15 cellular contexts compared by ENCODE assay signal in the genomic region with DNA sequence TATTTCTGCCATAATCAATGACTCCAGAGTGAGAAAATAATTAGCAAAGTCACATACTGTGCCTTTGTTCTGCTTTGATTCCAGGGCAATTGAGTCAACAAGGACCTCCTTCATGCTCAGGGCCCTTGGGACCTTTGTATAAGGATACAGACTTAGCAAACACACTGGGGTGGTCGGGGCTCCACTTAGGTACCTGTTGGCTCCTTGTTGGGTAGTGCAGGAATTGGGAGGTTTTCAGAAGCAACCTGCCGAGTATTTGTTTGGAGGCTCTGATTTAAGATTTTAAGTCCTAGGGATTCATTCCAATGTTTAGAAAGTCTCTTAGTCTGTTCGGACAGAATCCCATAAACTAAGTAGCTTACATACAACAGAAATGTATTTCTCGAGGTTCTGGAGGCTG. TPM values are rescaled to one million over a fixed set of nuclear protein-coding genes. Genes with fewer than 3 reads are reported as not detected.
DNase-seq lines count a peak whose midpoint lies in the region; ATAC-seq and TF ChIP-seq lines count a peak whose summit lies in the region.
"Had no signal": no experiment of that assay in that cellular context is flagged by ENCODE, and none has a peak within 500 bp of the region (broad histone marks: within the 10 kb centered on the region; RNA-seq: fewer than 3 reads in every experiment).

No MANE protein-coding gene starts in this region.

- peak overlapping the region in 1 of 2 donors; percentile 87 for H3K27ac Mint-ChIP-seq in natural killer cell
- H3K27ac Mint-ChIP-seq in CD8-positive, alpha-beta T cell, result no peak overlapping the region

- H3F3A ChIP-seq in SK-N-SH (replicated peaks; ENCODE audit: insufficient read depth), result no peaks in the 10 kb centered on the region

- no peaks in the 10 kb centered on the region for H3K9me2 ChIP-seq in SK-N-SH

- H3K36me3 ChIP-seq in SK-N-SH (replicated peaks in 1 of 2; ENCODE audit: control insufficient read depth in 1 of 2, insufficient read depth in 2 of 2, low read length in 1 of 2), result peaks cover 0 to 6% of the 10 kb centered on the region in 2 experiments
- peaks cover 20% of the 10 kb centered on the region for H3K36me3 ChIP-seq in adipocyte (ENCODE audit: control insufficient read depth, insufficient read depth, low read length, severe bottlenecking)
- peaks cover 18% of the 10 kb centered on the region for H3K36me3 ChIP-seq in CD8-positive, alpha-beta T cell (ENCODE audit: insufficient read depth, low read length)

- H3K9me3 ChIP-seq in SK-N-SH (no peaks in the 10 kb centered on the region), adipocyte (ENCODE audit: control insufficient read depth, low read length) (no peaks in the 10 kb centered on the region)
- no peaks in the 10 kb centered on the region for H3K9me3 ChIP-seq in CD8-positive, alpha-beta T cell (ENCODE audit: low read length)
- H3K9me3 ChIP-seq: esophagus squamous epithelium, thyroid gland had no signal

- no peak overlapping the region for H2AFZ ChIP-seq in SK-N-SH (ENCODE audit: low read depth)

- H3K4me2 ChIP-seq in SK-N-SH, result peak overlapping the region; percentile 9; the same call in 1 of the 2 replicates

- DNase-seq in SK-N-SH, result no peak
- no peak for DNase-seq in adipocyte (ENCODE audit: low read depth)
- DNase-seq in natural killer cell, result no peak
- no peak for DNase-seq in NCI-H345 treated with DMSO at 0.1 percent for 48 hours (lab: John Stamatoyannopoulos, UW; ENCODE audit: unreplicated experiment)
- no peak for DNase-seq in CD8-positive, alpha-beta T cell
- no peak for DNase-seq in NAMALWA (ENCODE audit: low spot score)
- DNase-seq: esophagus squamous epithelium; glutamatergic neuron; stimulated activated CD4-positive, alpha-beta T cell treated with anti-CD3 and anti-CD28 coated beads, Interleukin-2, amount 100 ng/mL, for 48 hours had no signal

- H3K9me3 Mint-ChIP-seq in natural killer cell, result no peaks in the 10 kb centered on the region
- no peaks in the 10 kb centered on the region for H3K9me3 Mint-ChIP-seq in CD8-positive, alpha-beta T cell

- no peaks in the 10 kb centered on the region for H4K20me1 ChIP-seq in SK-N-SH (ENCODE audit: insufficient read depth)

- H3K27me3 ChIP-seq in SK-N-SH (ENCODE audit: insufficient read depth), result no peaks in the 10 kb centered on the region
- H3K27me3 ChIP-seq in adipocyte (replicated peaks; ENCODE audit: control insufficient read depth, insufficient read depth, low read length), result no peaks in the 10 kb centered on the region
- H3K27me3 ChIP-seq in CD8-positive, alpha-beta T cell (ENCODE audit: insufficient read depth, low read length), result no peaks in the 10 kb centered on the region
- H3K27me3 ChIP-seq: esophagus squamous epithelium, thyroid gland had no signal

- TF ChIP-seq RAD21 in SK-N-SH (IDR thresholded peaks at IDR 0.05; ENCODE audit: low read length), result no peak

- H3K4me1 Mint-ChIP-seq in natural killer cell, result peaks cover 37 to 39% of the 10 kb centered on the region in 2 donors
- H3K4me1 Mint-ChIP-seq in CD8-positive, alpha-beta T cell (ENCODE audit: low read depth), result peaks cover 43% of the 10 kb centered on the region

- no peak overlapping the region for H3K9ac ChIP-seq in SK-N-SH
- H3K9ac ChIP-seq in adipocyte (ENCODE audit: low read length), result peak overlapping the region; percentile 30

- H3K79me2 ChIP-seq in SK-N-SH (ENCODE audit: insufficient read depth), result no peaks in the 10 kb centered on the region

- peak overlapping the region; percentile 40 for H3K4me3 Mint-ChIP-seq in natural killer cell
- no peak overlapping the region for H3K4me3 Mint-ChIP-seq in CD8-positive, alpha-beta T cell

- intact Hi-C loops in natural killer cell (cut with micrococcal nuclease), result no loop called here
- intact Hi-C loops in CD8-positive, alpha-beta T cell (cut with DNase I, micrococcal nuclease), result loop anchor here (10.0 kb wide), 2 partner anchors 49 to 901 kb away; partner anchors contain the start of gene HIPK2 (in 1 of the 2)

- CTCF ChIA-PET in SK-N-SH (lab: Yijun Ruan, JAX), result interaction anchor here (0.7 to 4.5 kb wide), 25 partner anchors 9 to 974 kb away, joined by 3 to 45 read pairs (median 6); partner anchors contain the start of genes BRAF, MRPS33 and NDUFB2
- CTCF ChIA-PET in CD8-positive, alpha-beta T cell (lab: Charles Lee), result interaction anchor here (0.6 kb wide), 1 partner anchor 119 kb away, joined by 3 read pairs; no protein-coding TSS in a partner anchor

- H3K36me3 Mint-ChIP-seq in natural killer cell, result no peaks in the 10 kb centered on the region
- peaks cover 47% of the 10 kb centered on the region for H3K36me3 Mint-ChIP-seq in CD8-positive, alpha-beta T cell

- 90% methylated on average over 4 of the region's 4 CpGs for WGBS in SK-N-SH (ENCODE audit: low lambda C conversion rate)

- H3K4me3 ChIP-seq in SK-N-SH (ENCODE audit: low read depth in 2 of 2, low read length in 1 of 2), result no peak overlapping the region
- H3K4me3 ChIP-seq in adipocyte (ENCODE audit: low read length), result peak overlapping the region; percentile 2
- no peak overlapping the region for H3K4me3 ChIP-seq in CD8-positive, alpha-beta T cell (ENCODE audit: low read depth, low read length)
- H3K4me3 ChIP-seq: esophagus squamous epithelium, lung, thyroid gland had no signal

- no peak for TF ChIP-seq CTCF in SK-N-SH (IDR thresholded peaks at IDR 0.05)
- no peak for TF ChIP-seq CTCF in natural killer cell (IDR thresholded peaks at IDR 0.05)
- no peak for TF ChIP-seq CTCF in CD8-positive, alpha-beta T cell (IDR thresholded peaks at IDR 0.05)

- no peak for ATAC-seq in SK-N-SH treated with all-trans-retinoic acid at 6 μM for 48 hours
- no peak for ATAC-seq in natural killer cell
- no peak for ATAC-seq in CD8-positive, alpha-beta T cell

- POLR2A ChIA-PET in SK-N-SH (lab: Yijun Ruan, JAX), result interaction anchor here (1.2 kb wide), 1 partner anchor 339 kb away, joined by 5 read pairs; the partner anchor contains the start of gene MRPS33
- POLR2A ChIA-PET in CD8-positive, alpha-beta T cell (lab: Charles Lee), result interaction anchor here (1.0 to 1.3 kb wide), 2 partner anchors 63 to 339 kb away, joined by 3 read pairs; partner anchors contain the start of gene MRPS33

- H3K27ac ChIP-seq in SK-N-SH (ENCODE audit: low read depth in 2 of 2, low read length in 1 of 2), result no peak overlapping the region
- H3K27ac ChIP-seq in temporal lobe (ENCODE audit: low read depth, low read length), result peak overlapping the region; percentile 17
- no peak overlapping the region for H3K27ac ChIP-seq in CD8-positive, alpha-beta T cell (ENCODE audit: low read depth, low read length)
- H3K27ac ChIP-seq: 22Rv1, thyroid gland had no signal

- H3K27me3 Mint-ChIP-seq in natural killer cell (ENCODE audit: low read depth in 2 of 2), result no peaks in the 10 kb centered on the region
- H3K27me3 Mint-ChIP-seq in CD8-positive, alpha-beta T cell (ENCODE audit: low read depth), result no peaks in the 10 kb centered on the region

- H3K4me1 ChIP-seq in SK-N-SH (ENCODE audit: control insufficient read depth in 1 of 2, insufficient read depth in 2 of 2, low read depth in 1 of 2, low read length in 1 of 2), result peaks cover 7 to 20% of the 10 kb centered on the region in 2 experiments; a peak in 2 of 4 replicates
- H3K4me1 ChIP-seq in adipocyte (ENCODE audit: control insufficient read depth, insufficient read depth, low read length), result peaks cover 24% of the 10 kb centered on the region
- peaks cover 22% of the 10 kb centered on the region for H3K4me1 ChIP-seq in CD8-positive, alpha-beta T cell (ENCODE audit: insufficient read depth, low read length)

- TF ChIP-seq EP300 in SK-N-SH (IDR thresholded peaks at IDR 0.05; ENCODE audit: borderline replicate concordance in 1 of 2, low read depth in 1 of 2, low read length in 1 of 2), result no peak

TF ChIP-seq in SK-N-SH, 30 proteins besides CTCF, POLR2A, EP300 and RAD21:
- TF ChIP-seq RXRA (IDR thresholded peaks at IDR 0.05; ENCODE audit: borderline replicate concordance, low read depth), result no peak
- TF ChIP-seq TCF12 (IDR thresholded peaks at IDR 0.05), result no peak
- no peak for TF ChIP-seq GATA2 (CRISPR knock-in tag; IDR thresholded peaks at IDR 0.05)

TF ChIP-seq in SK-N-SH treated with all-trans-retinoic acid at 6 μM for 48 hours, 23 proteins besides CTCF, POLR2A, EP300 and RAD21 (continues in another document):
- no peak for TF ChIP-seq TOX (CRISPR knock-in tag; IDR thresholded peaks at IDR 0.05; ENCODE audit: borderline replicate concordance)
- TF ChIP-seq ZFP30 (CRISPR knock-in tag; IDR thresholded peaks at IDR 0.05), result no peak

RNA-seq across cellular contexts. Expression of gene ADCK2, which starts 3.0 kb away (rescaled TPM):
- 17.7 and 19.0 TPM in 2 replicates for polyA plus RNA-seq in SK-N-SH (2012; rRNA removed)
- polyA plus RNA-seq in SK-N-SH (2012; cell fraction: cytosol; rRNA removed), result 11.9 and 15.3 TPM in 2 replicates
- polyA plus RNA-seq in SK-N-SH (2012; cell fraction: nucleus; rRNA removed), result 9.5 and 11.5 TPM in 2 replicates
- 10 to 100 TPM; 12.6 to 20.7 (median 15.8) TPM for total RNA-seq in natural killer cell
- 30.2 TPM for total RNA-seq in temporal lobe
- 10 to 100 TPM; 15.4 to 17.0 TPM for total RNA-seq in CD8-positive, alpha-beta T cell

RNA-seq across cellular contexts. Expression of gene NDUFB2, which starts 20.8 kb away (rescaled TPM):
- polyA plus RNA-seq in SK-N-SH (2012; rRNA removed), result 1,154 and 1,214 TPM in 2 replicates
- polyA plus RNA-seq in SK-N-SH (2012; cell fraction: cytosol; rRNA removed), result 908 and 1,048 TPM in 2 replicates
- 281 and 458 TPM in 2 replicates for polyA plus RNA-seq in SK-N-SH (2012; cell fraction: nucleus; rRNA removed)
- total RNA-seq in natural killer cell (100 to 1,000 TPM; 152 to 177 (median 177) TPM), temporal lobe (38.4 TPM)
- total RNA-seq in CD8-positive, alpha-beta T cell, result 10 to 100 TPM; 83.9 to 84.5 TPM

RNA-seq across cellular contexts. Expression of gene DENND2A, which starts 35.1 kb away (rescaled TPM):
- polyA plus RNA-seq in SK-N-SH (2012; rRNA removed), result 2.1 and 3.5 TPM in 2 replicates
- 1.5 and 2.8 TPM in 2 replicates for polyA plus RNA-seq in SK-N-SH (2012; cell fraction: cytosol; rRNA removed)
- polyA plus RNA-seq in SK-N-SH (2012; cell fraction: nucleus; rRNA removed), result 3.5 and 4.4 TPM in 2 replicates
- total RNA-seq in natural killer cell, result under 1 TPM in 1 of 3 donors, not detected in 2; 0.12 TPM
- total RNA-seq in temporal lobe, result 20.7 TPM
- under 1 TPM in 1 of 2 experiments, not detected in 1; 0.27 TPM for total RNA-seq in CD8-positive, alpha-beta T cell
- total RNA-seq: HepG2 had no signal
- polyA plus RNA-seq: HepG2 had no signal

Comparison
In these comparisons a context has a peak if more than half of its experiments do, and no peak if none do; other contexts are left out.
1. RNA of gene DENND2A, which starts 35.1 kb away (total RNA-seq): 20.7 TPM in temporal lobe (single experiment); 0.27 TPM in CD8-positive, alpha-beta T cell and 0.12 TPM in natural killer cell; every median in the first group is over 10 times any median in the second.